ENCODE assay signal across 1 cellular context in genomic region chr2:39631715-39632114, GRCh38.
TF ChIP-seq lines count a peak whose summit lies in the region.

No MANE protein-coding gene starts in this region.

TF ChIP-seq in GM23338, 12 proteins besides CTCF, POLR2A, EP300 and RAD21 (continued from another document):
- TF ChIP-seq ZNF462 (CRISPR knock-in tag; IDR thresholded peaks at IDR 0.05) = no peak
- no peak for TF ChIP-seq ZNF114 (CRISPR knock-in tag; IDR thresholded peaks at IDR 0.05)
- TF ChIP-seq NANOG (IDR thresholded peaks at IDR 0.05; ENCODE audit: borderline replicate concordance) = no peak
- TF ChIP-seq ETS1 (IDR thresholded peaks at IDR 0.05) = no peak
- no peak for TF ChIP-seq EZH2phosphoT487 (IDR thresholded peaks at IDR 0.05; ENCODE audit: unreplicated experiment)
- no peak for TF ChIP-seq STAT1 (IDR thresholded peaks at IDR 0.05; ENCODE audit: unreplicated experiment)
- TF ChIP-seq EZH2 (IDR thresholded peaks at IDR 0.05; ENCODE audit: low read depth, unreplicated experiment) = no peak
- no peak for TF ChIP-seq CREB1 (CRISPR knock-in tag; IDR thresholded peaks at IDR 0.05; ENCODE audit: low read depth)
- no peak for TF ChIP-seq JUNB (IDR thresholded peaks at IDR 0.05; ENCODE audit: unreplicated experiment)
- no peak for TF ChIP-seq POLR2AphosphoS5 (IDR thresholded peaks at IDR 0.05; ENCODE audit: low read depth)
- no peak for TF ChIP-seq ZNF331 (CRISPR knock-in tag; IDR thresholded peaks at IDR 0.05; ENCODE audit: low read depth)
